In genomic region chr19:39496063-39496462, GRCh38 we compare ENCODE assay signal across 22 cellular contexts. TPM values are rescaled to one million over a fixed set of nuclear protein-coding genes. Genes with fewer than 3 reads are reported as not detected.
DNase-seq lines count a peak whose midpoint lies in the region; ATAC-seq, FAIRE-seq and TF ChIP-seq lines count a peak whose summit lies in the region.
"Had no signal": no experiment of that assay in that cellular context is flagged by ENCODE, and none has a peak within 500 bp of the region (broad histone marks: within the 10 kb centered on the region; RNA-seq: fewer than 3 reads in every experiment).

No MANE protein-coding gene starts in this region.

- H3K27ac Mint-ChIP-seq in activated CD8-positive, alpha-beta memory T cell treated with anti-CD3 and anti-CD28 coated beads, Interleukin-2, amount 10 ng/mL, durations not matched to agents 7 days and 5 days = peak overlapping the region; percentile 5
- H3K27ac Mint-ChIP-seq in T-helper 17 cell (no peak overlapping the region), mesothelial cell of epicardium (no peak overlapping the region)
- H3K27ac Mint-ChIP-seq: CD8-positive, alpha-beta T cell had no signal

- no peaks in the 10 kb centered on the region for H3K79me1 ChIP-seq in H1 (ENCODE audit: low read depth, low read length)
- no peaks in the 10 kb centered on the region for H3K79me1 ChIP-seq in neuronal stem cell (ENCODE audit: low read depth, low read length)

- no peaks in the 10 kb centered on the region for H4K20me1 ChIP-seq in H1 (replicated peaks in 1 of 2; ENCODE audit: control insufficient read depth in 1 of 2, insufficient read depth in 2 of 2, low read length in 2 of 2)

- H3K4me3 ChIP-seq in H1 (ENCODE audit: extremely low read depth in 1 of 4, insufficient read depth in 2 of 4, low read depth in 3 of 4, low read length in 4 of 4) (no peak overlapping the region), neuronal stem cell (ENCODE audit: low read length in 2 of 2) (no peak overlapping the region)
- H3K4me3 ChIP-seq: BLaER1 treated with 17β-estradiol and CSF1 and Interleukin-3, amounts not matched to agents 10 nM and 100 nM; HAP-1; K562 had no signal

- no peak for TF ChIP-seq EP300 in H1 (IDR thresholded peaks at IDR 0.05; ENCODE audit: borderline replicate concordance in 1 of 2, low read depth in 2 of 2, low read length in 2 of 2)

- POLR2A ChIA-PET in H1 (lab: Charles Lee; ENCODE audit: partially characterized antibody) = interaction anchor here (0.8 to 11.1 kb wide), 8 partner anchors 11 to 105 kb away, joined by 3 to 96 read pairs (median 4); partner anchors contain the start of genes MED29, PAF1, RPS16 and TIMM50

- no peak overlapping the region for H3K23ac ChIP-seq in H1 (ENCODE audit: insufficient read length)
- H3K23ac ChIP-seq in neuronal stem cell (ENCODE audit: low read depth, low read length, poor library complexity) = no peak overlapping the region

- H2BK15ac ChIP-seq in H1 (ENCODE audit: low read length) (no peak overlapping the region; the same call in 1 of the 2 replicates), neuronal stem cell (ENCODE audit: low read length) (no peak overlapping the region)

- peaks cover 15% of the 10 kb centered on the region for H3K23me2 ChIP-seq in H1 (ENCODE audit: low read depth, low read length)

- H2AFZ ChIP-seq in H1 (ENCODE audit: low read length) (no peak overlapping the region), neuronal stem cell (ENCODE audit: low read length) (no peak overlapping the region)

- H3K36me3 Mint-ChIP-seq in activated CD8-positive, alpha-beta memory T cell treated with anti-CD3 and anti-CD28 coated beads, Interleukin-2, amount 10 ng/mL, durations not matched to agents 7 days and 5 days = no peaks in the 10 kb centered on the region
- H3K36me3 Mint-ChIP-seq in T-helper 17 cell (ENCODE audit: low read depth) (peaks cover 15% of the 10 kb centered on the region), mesothelial cell of epicardium (peaks cover 3% of the 10 kb centered on the region)

- H2BK20ac ChIP-seq in H1 (ENCODE audit: low read length) = no peak overlapping the region

- H3K4me1 Mint-ChIP-seq in activated CD8-positive, alpha-beta memory T cell treated with anti-CD3 and anti-CD28 coated beads, Interleukin-2, amount 10 ng/mL, durations not matched to agents 7 days and 5 days = peaks cover 13% of the 10 kb centered on the region
- H3K4me1 Mint-ChIP-seq in T-helper 17 cell = peaks cover 18% of the 10 kb centered on the region
- H3K4me1 Mint-ChIP-seq in mesothelial cell of epicardium = peaks cover 14% of the 10 kb centered on the region

- H2BK5ac ChIP-seq in H1 (ENCODE audit: low read depth, low read length) (no peak overlapping the region), neuronal stem cell (ENCODE audit: low read length) (no peak overlapping the region)

- no peak for ATAC-seq in activated CD8-positive, alpha-beta memory T cell treated with anti-CD3 and anti-CD28 coated beads, Interleukin-2, amount 10 ng/mL, durations not matched to agents 7 days and 5 days
- ATAC-seq in T-helper 17 cell = no peak
- ATAC-seq in HG02938 (IDR thresholded peaks at IDR 0.05; ENCODE audit: unreplicated experiment) = no peak
- ATAC-seq in HG02981 (IDR thresholded peaks at IDR 0.05; ENCODE audit: unreplicated experiment) = no peak
- ATAC-seq: CD8-positive, alpha-beta T cell; K562 had no signal

- H3K4me2 ChIP-seq in H1 (ENCODE audit: insufficient read depth in 1 of 2, low read depth in 2 of 2, low read length in 2 of 2) (no peak overlapping the region), neuronal stem cell (ENCODE audit: insufficient read depth, low read length, poor library complexity, severe bottlenecking) (no peak overlapping the region)
- H3K4me2 ChIP-seq: BLaER1 treated with 17β-estradiol and CSF1 and Interleukin-3, amounts not matched to agents 10 nM and 100 nM had no signal

- peaks cover 11 to 35% (median 30%) of the 10 kb centered on the region in 4 experiments for H3K27me3 ChIP-seq in H1 (replicated peaks in 1 of 4; ENCODE audit: control insufficient read depth in 3 of 4, extremely low read depth in 1 of 4, insufficient read depth in 3 of 4, low read length in 3 of 4)
- peaks cover 11 to 28% (median 26%) of the 10 kb centered on the region in 3 experiments for H3K27me3 ChIP-seq in neuronal stem cell (ENCODE audit: control insufficient read depth in 3 of 3, insufficient read depth in 3 of 3, low read depth in 1 of 3, low read length in 3 of 3)

- no peak overlapping the region for H3K18ac ChIP-seq in H1 (ENCODE audit: extremely low read depth, low read length)
- H3K18ac ChIP-seq in neuronal stem cell (ENCODE audit: low read length) = no peak overlapping the region

- H4K91ac ChIP-seq in H1 (replicated peaks; ENCODE audit: insufficient read length, low read length) (no peak overlapping the region), neuronal stem cell (ENCODE audit: low read depth, low read length, poor library complexity) (no peak overlapping the region)

- no peaks in the 10 kb centered on the region for H3K9me3 Mint-ChIP-seq in activated CD8-positive, alpha-beta memory T cell treated with anti-CD3 and anti-CD28 coated beads, Interleukin-2, amount 10 ng/mL, durations not matched to agents 7 days and 5 days (ENCODE audit: low read depth)
- H3K9me3 Mint-ChIP-seq in mesothelial cell of epicardium = no peaks in the 10 kb centered on the region
- H3K9me3 Mint-ChIP-seq: CD8-positive, alpha-beta T cell had no signal

- H3K27ac ChIP-seq in H1 (ENCODE audit: low read depth, low read length) (no peak overlapping the region), neuronal stem cell (replicated peaks; ENCODE audit: low read length) (no peak overlapping the region)
- H3K27ac ChIP-seq: BLaER1 treated with 17β-estradiol and CSF1 and Interleukin-3, amounts not matched to agents 10 nM and 100 nM had no signal

- no peak overlapping the region for H4K8ac ChIP-seq in H1 (ENCODE audit: extremely low read depth, insufficient read depth, low read length)
- H4K8ac ChIP-seq in neuronal stem cell (ENCODE audit: low read depth, low read length) = peak overlapping the region; percentile 6

- H3K4me1 ChIP-seq in H1 (replicated peaks in 1 of 4; ENCODE audit: control insufficient read depth in 3 of 4, insufficient read depth in 4 of 4, low read length in 3 of 4) = peaks cover 4 to 8% (median 5%) of the 10 kb centered on the region in 4 experiments; a peak in 5 of 7 replicates
- peaks cover 7 to 9% of the 10 kb centered on the region in 2 donors for H3K4me1 ChIP-seq in neuronal stem cell (ENCODE audit: control insufficient read depth in 2 of 2, insufficient read depth in 1 of 2, low read depth in 1 of 2, low read length in 2 of 2)

- H2BK12ac ChIP-seq in H1 (ENCODE audit: low read depth, low read length) = no peak overlapping the region
- H2BK12ac ChIP-seq in neuronal stem cell (ENCODE audit: low read length) = no peak overlapping the region

- H3K4ac ChIP-seq in H1 (replicated peaks; ENCODE audit: insufficient read length, low read depth, low read length) = no peak overlapping the region
- no peak overlapping the region for H3K4ac ChIP-seq in neuronal stem cell (ENCODE audit: low read length)

- H2BK120ac ChIP-seq in H1 (replicated peaks; ENCODE audit: low read depth, low read length) (peak overlapping the region; percentile 22), neuronal stem cell (ENCODE audit: low read depth, low read length) (no peak overlapping the region)

- H2AK5ac ChIP-seq in H1 (ENCODE audit: low read depth, low read length) = no peak overlapping the region
- H2AK5ac ChIP-seq in neuronal stem cell (ENCODE audit: low read depth, low read length) = no peak overlapping the region

- H4K5ac ChIP-seq in H1 (ENCODE audit: insufficient read length, low read depth, low read length) = no peak overlapping the region

- no peaks in the 10 kb centered on the region for H3K9me3 ChIP-seq in T-helper 17 cell (ENCODE audit: control insufficient read depth, low read length, poor library complexity, severe bottlenecking)
- H3K9me3 ChIP-seq in H1 (ENCODE audit: insufficient read depth in 2 of 2, low read depth in 1 of 2, low read length in 1 of 2) = no peaks in the 10 kb centered on the region
- H3K9me3 ChIP-seq in neuronal stem cell (replicated peaks in 1 of 2; ENCODE audit: control insufficient read depth in 2 of 2, insufficient read depth in 1 of 2, low read depth in 1 of 2, low read length in 2 of 2) = no peaks in the 10 kb centered on the region
- H3K9me3 ChIP-seq: BLaER1 treated with 17β-estradiol and CSF1 and Interleukin-3, amounts not matched to agents 10 nM and 100 nM; HAP-1 had no signal

- CTCF ChIA-PET in activated CD8-positive, alpha-beta memory T cell treated with anti-CD3 and anti-CD28 coated beads, Interleukin-2, amount 10 ng/mL, durations not matched to agents 7 days and 5 days (lab: Charles Lee) = interaction anchor here (3.5 kb wide), 1 partner anchor 22 kb away, joined by 10 read pairs; no protein-coding TSS in a partner anchor
- CTCF ChIA-PET in H1 (lab: Charles Lee; ENCODE audit: partially characterized antibody) = interaction anchor here (0.7 to 6.5 kb wide), 5 partner anchors 21 to 56 kb away, joined by 3 to 47 read pairs (median 4); partner anchors contain the start of gene EID2

- no peak for TF ChIP-seq CTCF in H1 (IDR thresholded peaks at IDR 0.05; ENCODE audit: control extremely low read depth in 1 of 3, insufficient read depth in 1 of 3, low read depth in 1 of 3, low read length in 3 of 3)
- no peak for TF ChIP-seq CTCF in mesothelial cell of epicardium (IDR thresholded peaks at IDR 0.05; ENCODE audit: unreplicated experiment)

- no peak overlapping the region for H3K56ac ChIP-seq in H1 (replicated peaks; ENCODE audit: insufficient read length, low read depth, low read length)

- 97% methylated on average over 5 of the region's 5 CpGs; no CpG with 5 or more reads in 1 of the 2 experiments for WGBS in H1 (ENCODE audit: extremely low coverage in 1 of 2, insufficient coverage in 1 of 2, insufficient read length in 1 of 2, insufficient replicate concordance in 2 of 2, low coverage in 1 of 2, low lambda C conversion rate in 2 of 2, missing lambda C conversion rate in 1 of 2), 2 experiments
- no CpG with 5 or more reads among the region's 5 CpGs for WGBS in neuronal stem cell (ENCODE audit: extremely low coverage in 2 of 2, insufficient read length in 2 of 2, insufficient replicate concordance in 1 of 2), 2 donors

- no peaks in the 10 kb centered on the region for H3K79me2 ChIP-seq in H1 (ENCODE audit: control insufficient read depth in 1 of 2, insufficient read depth in 2 of 2, low read length in 2 of 2)

- DNase-seq in activated CD8-positive, alpha-beta memory T cell treated with anti-CD3 and anti-CD28 coated beads, Interleukin-2, amount 10 ng/mL, durations not matched to agents 7 days and 5 days = no peak
- no peak for DNase-seq in activated CD8-positive, alpha-beta memory T cell treated with anti-CD3 and anti-CD28 coated beads, Interleukin-2, amount 50 U/mL, for 48 hours
- DNase-seq in T-helper 17 cell (no peak), H1 (ENCODE audit: low read depth in 1 of 2, low spot score in 2 of 2) (no peak), neuronal stem cell (ENCODE audit: low spot score) (no peak), mesothelial cell of epicardium (ENCODE audit: low spot score in 2 of 2, unreplicated experiment in 2 of 2) (no peak)
- DNase-seq: 8988T; CD8-positive, alpha-beta T cell; COR-L47 had no signal

- FAIRE-seq in H1 (lab: Jason Lieb, UNC) = no peak
- FAIRE-seq: D721Med, G401.6, GM12891, GM19239 had no signal

- TF ChIP-seq RAD21 in H1 (IDR thresholded peaks at IDR 0.05 in 1 of 2, conservative IDR thresholded peaks at IDR 0.05 in 1 of 2; ENCODE audit: low read depth in 2 of 2, low read length in 2 of 2) = no peak

- no peak overlapping the region for H3K14ac ChIP-seq in H1 (ENCODE audit: insufficient read length)
- no peak overlapping the region for H3K14ac ChIP-seq in neuronal stem cell (ENCODE audit: low read length)

- no peak for TF ChIP-seq POLR2A in H1 (IDR thresholded peaks at IDR 0.05; ENCODE audit: control extremely low read depth in 1 of 2, low read depth in 2 of 2, low read length in 2 of 2)

- H3K27me3 Mint-ChIP-seq in activated CD8-positive, alpha-beta memory T cell treated with anti-CD3 and anti-CD28 coated beads, Interleukin-2, amount 10 ng/mL, durations not matched to agents 7 days and 5 days = peaks cover 44% of the 10 kb centered on the region
- H3K27me3 Mint-ChIP-seq in T-helper 17 cell (peaks cover 45% of the 10 kb centered on the region), mesothelial cell of epicardium (ENCODE audit: low read depth) (peaks cover 56% of the 10 kb centered on the region)

- peaks cover 0 to 8% (median 3%) of the 10 kb centered on the region in 4 experiments; a peak in 2 of 8 replicates for H3K36me3 ChIP-seq in H1 (ENCODE audit: control insufficient read depth in 2 of 4, insufficient read depth in 4 of 4, low read length in 3 of 4)
- peaks cover 3 to 11% of the 10 kb centered on the region in 2 donors for H3K36me3 ChIP-seq in neuronal stem cell (replicated peaks in 1 of 2; ENCODE audit: control insufficient read depth in 2 of 2, insufficient read depth in 2 of 2, low read length in 2 of 2)
- H3K36me3 ChIP-seq: HAP-1 had no signal

- H3K9ac ChIP-seq in H1 (replicated peaks in 1 of 4; ENCODE audit: extremely low read depth in 1 of 4, low read depth in 3 of 4, low read length in 3 of 4) (no peak overlapping the region), neuronal stem cell (ENCODE audit: low read depth, low read length, poor library complexity) (no peak overlapping the region)
- H3K9ac ChIP-seq: BLaER1 treated with 17β-estradiol and CSF1 and Interleukin-3, amounts not matched to agents 10 nM and 100 nM had no signal

- H3K4me3 Mint-ChIP-seq in activated CD8-positive, alpha-beta memory T cell treated with anti-CD3 and anti-CD28 coated beads, Interleukin-2, amount 10 ng/mL, durations not matched to agents 7 days and 5 days = no peak overlapping the region
- peak overlapping the region; percentile 15 for H3K4me3 Mint-ChIP-seq in T-helper 17 cell
- H3K4me3 Mint-ChIP-seq in mesothelial cell of epicardium = no peak overlapping the region
- H3K4me3 Mint-ChIP-seq: CD8-positive, alpha-beta T cell had no signal

RNA-seq across cellular contexts. Expression of gene DLL3, which starts 2.7 kb away (rescaled TPM):
- total RNA-seq in activated CD8-positive, alpha-beta memory T cell treated with anti-CD3 and anti-CD28 coated beads, Interleukin-2, amount 10 ng/mL, durations not matched to agents 7 days and 5 days = under 1 TPM; 0.26 to 0.98 TPM
- total RNA-seq in T-helper 17 cell (not detected), mesothelial cell of epicardium (0.40 to 0.53 TPM (median 0.50 TPM) in 3 replicates)
- total RNA-seq in H1 (2021; fragmentation: NEBNext Ultra II Directional; extraction: Animal tissue kit (Norgen Biotek cat#: 25700)) = 11.3 and 12.2 TPM in 2 replicates
- polyA plus RNA-seq in H1 (2011; rRNA removed) = 13.8 and 16.6 TPM in 2 replicates
- 10.9 TPM for polyA plus RNA-seq in H1 (2011; cell fraction: cytosol; rRNA removed)
- polyA plus RNA-seq in H1 (2011; cell fraction: nucleus; rRNA removed) = 13.1 TPM
- polyA plus RNA-seq in H1 (2012, experiment 1 of 2) = 4.0 to 10.2 TPM (median 8.6 TPM) in 4 replicates
- polyA plus RNA-seq in H1 (2012, experiment 2 of 2) = 6.7 TPM
- 63.8 TPM for polyA plus RNA-seq in H1 (2013, experiment 1 of 2)
- 53.9 TPM for polyA plus RNA-seq in H1 (2013, experiment 2 of 2)
- polyA minus RNA-seq in H1 (2011; rRNA and poly(A)+ RNA removed) = 1.2 and 1.6 TPM in 2 replicates
- polyA minus RNA-seq in H1 (2011; cell fraction: cytosol; rRNA and poly(A)+ RNA removed) = 4.3 TPM
- polyA minus RNA-seq in H1 (2011; cell fraction: nucleus; rRNA and poly(A)+ RNA removed) = 3.9 TPM
- 4.0 TPM for polyA plus RNA-seq in neuronal stem cell (2013, experiment 1 of 2)
- 4.0 TPM for polyA plus RNA-seq in neuronal stem cell (2013, experiment 2 of 2)

RNA-seq across cellular contexts. Expression of gene TIMM50, which starts 15.4 kb away (rescaled TPM):
- total RNA-seq in activated CD8-positive, alpha-beta memory T cell treated with anti-CD3 and anti-CD28 coated beads, Interleukin-2, amount 10 ng/mL, durations not matched to agents 7 days and 5 days = 10 to 100 TPM; 59.6 to 83.9 TPM
- total RNA-seq in T-helper 17 cell (10 to 100 TPM; 44.9 to 53.0 TPM), mesothelial cell of epicardium (69.3 to 78.9 TPM (median 70.7 TPM) in 3 replicates)
- 153 and 155 TPM in 2 replicates for total RNA-seq in H1 (2021; fragmentation: NEBNext Ultra II Directional; extraction: Animal tissue kit (Norgen Biotek cat#: 25700))
- polyA plus RNA-seq in H1 (2011; rRNA removed) = 187 and 217 TPM in 2 replicates
- polyA plus RNA-seq in H1 (2011; cell fraction: cytosol; rRNA removed) = 162 TPM
- 233 TPM for polyA plus RNA-seq in H1 (2011; cell fraction: nucleus; rRNA removed)
- 147 to 197 TPM (median 169 TPM) in 4 replicates for polyA plus RNA-seq in H1 (2012, experiment 1 of 2)
- polyA plus RNA-seq in H1 (2012, experiment 2 of 2) = 251 TPM
- 125 TPM for polyA plus RNA-seq in H1 (2013, experiment 1 of 2)
- polyA plus RNA-seq in H1 (2013, experiment 2 of 2) = 123 TPM
- 121 and 126 TPM in 2 replicates for polyA minus RNA-seq in H1 (2011; rRNA and poly(A)+ RNA removed)
- 92.0 TPM for polyA minus RNA-seq in H1 (2011; cell fraction: cytosol; rRNA and poly(A)+ RNA removed)
- polyA minus RNA-seq in H1 (2011; cell fraction: nucleus; rRNA and poly(A)+ RNA removed) = 71.7 TPM
- polyA plus RNA-seq in neuronal stem cell (2013, experiment 1 of 2) = 67.0 TPM
- 62.8 TPM for polyA plus RNA-seq in neuronal stem cell (2013, experiment 2 of 2)

RNA-seq across cellular contexts. Expression of gene SELENOV, which starts 18.9 kb away (rescaled TPM):
- total RNA-seq in activated CD8-positive, alpha-beta memory T cell treated with anti-CD3 and anti-CD28 coated beads, Interleukin-2, amount 10 ng/mL, durations not matched to agents 7 days and 5 days = not detected
- total RNA-seq in T-helper 17 cell (not detected), mesothelial cell of epicardium (0.60 to 0.81 TPM (median 0.78 TPM) in 3 replicates)
- total RNA-seq in H1 (2021; fragmentation: NEBNext Ultra II Directional; extraction: Animal tissue kit (Norgen Biotek cat#: 25700)) = 8.4 and 11.0 TPM in 2 replicates
- polyA plus RNA-seq in H1 (2011; rRNA removed) = 10.7 and 21.8 TPM in 2 replicates
- polyA plus RNA-seq in H1 (2011; cell fraction: cytosol; rRNA removed) = 11.5 TPM
- polyA plus RNA-seq in H1 (2011; cell fraction: nucleus; rRNA removed) = 27.1 TPM
- 9.8 to 12.5 TPM (median 11.4 TPM) in 4 replicates for polyA plus RNA-seq in H1 (2012, experiment 1 of 2)
- 9.3 TPM for polyA plus RNA-seq in H1 (2012, experiment 2 of 2)
- 23.6 TPM for polyA plus RNA-seq in H1 (2013, experiment 1 of 2)
- 19.1 TPM for polyA plus RNA-seq in H1 (2013, experiment 2 of 2)
- polyA minus RNA-seq in H1 (2011; rRNA and poly(A)+ RNA removed) = 1.2 and 2.0 TPM in 2 replicates
- 4.4 TPM for polyA minus RNA-seq in H1 (2011; cell fraction: cytosol; rRNA and poly(A)+ RNA removed)
- polyA minus RNA-seq in H1 (2011; cell fraction: nucleus; rRNA and poly(A)+ RNA removed) = 16.2 TPM
- 4.2 TPM for polyA plus RNA-seq in neuronal stem cell (2013, experiment 1 of 2)
- polyA plus RNA-seq in neuronal stem cell (2013, experiment 2 of 2) = 4.3 TPM
- total RNA-seq: A673; CD8-positive, alpha-beta T cell; H4; HT1080 had no signal
- polyA plus RNA-seq: AG04450 had no signal

RNA-seq across cellular contexts. Expression of gene EID2B, which starts 36.6 kb away (rescaled TPM):
- 1 to 10 TPM; 4.7 to 7.4 TPM for total RNA-seq in activated CD8-positive, alpha-beta memory T cell treated with anti-CD3 and anti-CD28 coated beads, Interleukin-2, amount 10 ng/mL, durations not matched to agents 7 days and 5 days
- total RNA-seq in T-helper 17 cell (1 to 10 TPM; 3.9 to 4.9 TPM), mesothelial cell of epicardium (2.6 to 4.0 TPM (median 2.8 TPM) in 3 replicates)
- total RNA-seq in H1 (2021; fragmentation: NEBNext Ultra II Directional; extraction: Animal tissue kit (Norgen Biotek cat#: 25700)) = 2.4 and 3.4 TPM in 2 replicates
- 2.1 and 11.3 TPM in 2 replicates for polyA plus RNA-seq in H1 (2011; rRNA removed)
- polyA plus RNA-seq in H1 (2011; cell fraction: cytosol; rRNA removed) = 3.4 TPM
- polyA plus RNA-seq in H1 (2011; cell fraction: nucleus; rRNA removed) = 2.6 TPM
- polyA plus RNA-seq in H1 (2012, experiment 1 of 2) = 1.5 to 2.6 TPM (median 1.8 TPM) in 4 replicates
- polyA plus RNA-seq in H1 (2012, experiment 2 of 2) = 1.3 TPM
- polyA plus RNA-seq in H1 (2013, experiment 1 of 2) = 3.8 TPM
- 3.0 TPM for polyA plus RNA-seq in H1 (2013, experiment 2 of 2)
- 0.93 and 2.3 TPM in 2 replicates for polyA minus RNA-seq in H1 (2011; rRNA and poly(A)+ RNA removed)
- 0.95 TPM for polyA minus RNA-seq in H1 (2011; cell fraction: cytosol; rRNA and poly(A)+ RNA removed)
- 1.5 TPM for polyA minus RNA-seq in H1 (2011; cell fraction: nucleus; rRNA and poly(A)+ RNA removed)
- 9.6 TPM for polyA plus RNA-seq in neuronal stem cell (2013, experiment 1 of 2)
- 10.4 TPM for polyA plus RNA-seq in neuronal stem cell (2013, experiment 2 of 2)

RNA-seq across cellular contexts. Expression of gene EID2, which starts 43.9 kb away (rescaled TPM):
- total RNA-seq in activated CD8-positive, alpha-beta memory T cell treated with anti-CD3 and anti-CD28 coated beads, Interleukin-2, amount 10 ng/mL, durations not matched to agents 7 days and 5 days = 10 to 100 TPM; 15.1 to 16.3 TPM
- 10 to 100 TPM; 14.4 to 15.1 TPM for total RNA-seq in T-helper 17 cell
- total RNA-seq in H1 (2021; fragmentation: NEBNext Ultra II Directional; extraction: Animal tissue kit (Norgen Biotek cat#: 25700)) = 29.6 and 29.9 TPM in 2 replicates
- polyA plus RNA-seq in H1 (2011; rRNA removed) = 7.6 and 7.8 TPM in 2 replicates
- 15.5 TPM for polyA plus RNA-seq in H1 (2011; cell fraction: cytosol; rRNA removed)
- polyA plus RNA-seq in H1 (2011; cell fraction: nucleus; rRNA removed) = 8.9 TPM
- 19.2 to 23.4 TPM (median 19.8 TPM) in 4 replicates for polyA plus RNA-seq in H1 (2012, experiment 1 of 2)
- polyA plus RNA-seq in H1 (2012, experiment 2 of 2) = 7.5 TPM
- polyA plus RNA-seq in H1 (2013, experiment 1 of 2) = 24.5 TPM
- 23.5 TPM for polyA plus RNA-seq in H1 (2013, experiment 2 of 2)
- 3.8 and 4.0 TPM in 2 replicates for polyA minus RNA-seq in H1 (2011; rRNA and poly(A)+ RNA removed)
- polyA minus RNA-seq in H1 (2011; cell fraction: cytosol; rRNA and poly(A)+ RNA removed) = 9.8 TPM
- polyA minus RNA-seq in H1 (2011; cell fraction: nucleus; rRNA and poly(A)+ RNA removed) = 7.2 TPM
- 27.4 TPM for polyA plus RNA-seq in neuronal stem cell (2013, experiment 1 of 2)
- polyA plus RNA-seq in neuronal stem cell (2013, experiment 2 of 2) = 28.6 TPM
- 18.8 to 22.6 TPM (median 19.7 TPM) in 3 replicates for total RNA-seq in mesothelial cell of epicardium
